In the genomic region with DNA sequence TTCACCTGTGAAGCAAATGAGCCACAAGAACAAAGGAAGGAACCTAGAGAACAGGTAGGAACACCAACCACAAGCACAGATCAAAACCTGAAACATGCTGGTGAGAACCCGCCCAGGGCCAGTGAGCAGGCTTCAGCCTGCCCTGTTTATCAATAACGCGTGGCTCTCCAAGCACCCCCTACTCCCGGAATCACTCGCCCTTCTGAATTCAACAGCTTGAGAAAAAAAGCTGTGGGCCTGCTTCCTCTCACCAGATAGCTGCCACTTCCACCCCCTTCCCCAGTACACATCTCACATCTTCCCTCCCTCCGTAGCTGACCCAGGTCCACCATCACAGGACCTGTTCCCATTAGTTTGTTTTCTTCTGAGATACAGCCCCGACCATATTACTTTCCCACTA, we compare ENCODE assay signal across 11 cellular contexts. TPM values are rescaled to one million over a fixed set of nuclear protein-coding genes. Genes with fewer than 3 reads are reported as not detected.
DNase-seq lines count a peak whose midpoint lies in the region; ATAC-seq, FAIRE-seq and TF ChIP-seq lines count a peak whose summit lies in the region.
"Had no signal": no experiment of that assay in that cellular context is flagged by ENCODE, and none has a peak within 500 bp of the region (broad histone marks: within the 10 kb centered on the region; RNA-seq: fewer than 3 reads in every experiment).

No MANE protein-coding gene starts in this region.

- CTCF ChIA-PET in GM12878 (lab: Yijun Ruan, JAX): interaction anchor here (0.6 to 1.7 kb wide), 7 partner anchors 10 to 89 kb away, joined by 3 to 8 read pairs (median 4); no protein-coding TSS in a partner anchor

- WGBS in GM12878 (ENCODE audit: insufficient coverage, insufficient replicate concordance, low lambda C conversion rate, missing lambda C conversion rate): 40% methylated on average over 7 of the region's 7 CpGs

- TF ChIP-seq POLR2A in GM12878 (IDR thresholded peaks at IDR 0.05; ENCODE audit: low read depth, low read length) (no peak), gastrocnemius medialis (IDR thresholded peaks at IDR 0.05) (no peak)

- in situ Hi-C loops in GM12878 (cut with MboI): no loop called here
- in situ Hi-C loops in gastrocnemius medialis (cut with MboI; ENCODE audit: low sequenced_read_pairs in 4 of 4): no loop called here

- no peaks in the 10 kb centered on the region for H4K20me1 ChIP-seq in GM12878 (ENCODE audit: control insufficient read depth, insufficient read depth)

- TF ChIP-seq EP300 in GM12878 (IDR thresholded peaks at IDR 0.05; ENCODE audit: borderline replicate concordance in 1 of 2, control insufficient read depth in 1 of 2, low read depth in 2 of 2, low read length in 2 of 2): no peak

- no TSS peak for BruUV-seq in GM12878 (replicated peaks; lab: Mats Ljungman, UMichigan)

- no peaks in the 10 kb centered on the region for H3K27me3 ChIP-seq in H7 (ENCODE audit: control insufficient read depth, insufficient read depth, low read length)
- H3K27me3 ChIP-seq in GM12878 (replicated peaks in 1 of 2; ENCODE audit: control insufficient read depth in 2 of 2, insufficient read depth in 2 of 2, low read length in 1 of 2): no peaks in the 10 kb centered on the region
- no peaks in the 10 kb centered on the region for H3K27me3 ChIP-seq in gastrocnemius medialis

- peak overlapping the region; percentile 82 for H3K4me2 ChIP-seq in GM12878 (ENCODE audit: control insufficient read depth, insufficient read depth)

- RAD21 ChIA-PET in GM12878 (lab: Charles Lee; ENCODE audit: unreplicated experiment): interaction anchor here (1.0 to 3.2 kb wide), 4 partner anchors 14 to 89 kb away, joined by 3 to 22 read pairs (median 6); no protein-coding TSS in a partner anchor

- TF ChIP-seq CTCF in GM12878 (IDR thresholded peaks at IDR 0.05 in 2 of 3, conservative IDR thresholded peaks at IDR 0.05 in 1 of 3; ENCODE audit: control insufficient read depth in 2 of 3, extremely low read depth in 1 of 3, insufficient read depth in 1 of 3, low read depth in 3 of 3, low read length in 3 of 3) (no peak), gastrocnemius medialis (IDR thresholded peaks at IDR 0.05 in 4 of 5, conservative IDR thresholded peaks at IDR 0.05 in 1 of 5) (no peak)

- H3K9me3 ChIP-seq in GM12878 (replicated peaks; ENCODE audit: control insufficient read depth, insufficient read depth, low read length) (no peaks in the 10 kb centered on the region), gastrocnemius medialis (no peaks in the 10 kb centered on the region)

- intact Hi-C loops in GM12878 (cut with micrococcal nuclease; ENCODE audit: unreplicated experiment): no loop called here
- intact Hi-C loops in gastrocnemius medialis (cut with DNase I; ENCODE audit: low total_unique reads): no loop called here

- peaks cover 68% of the 10 kb centered on the region for H3K79me2 ChIP-seq in GM12878 (ENCODE audit: control insufficient read depth, insufficient read depth, low read length)

- FAIRE-seq in GM12878 (lab: Jason Lieb, UNC): no peak

- no peak overlapping the region for H3K4me3 ChIP-seq in H7 (ENCODE audit: insufficient read depth, low read depth, low read length)
- H3K4me3 ChIP-seq in GM12878: no peak overlapping the region
- H3K4me3 ChIP-seq in gastrocnemius medialis: no peak overlapping the region

- TF ChIP-seq RAD21 in GM12878 (IDR thresholded peaks at IDR 0.05; ENCODE audit: insufficient read depth, low read depth, low read length): no peak

- SMC1A ChIA-PET in GM12878 (lab: Charles Lee; ENCODE audit: uncharacterized antibody, unreplicated experiment): interaction anchor here (0.7 to 12.9 kb wide), 9 partner anchors 8 to 90 kb away, joined by 3 to 172 read pairs (median 5); no protein-coding TSS in a partner anchor

- DNase-seq in T-helper 2 cell treated with Interferon-gamma antibody and Interleukin-4, amounts not matched to agents 5 μg/mL and 100 μg/mL, for 36 hours (ENCODE audit: low spot score): no peak
- DNase-seq in T-helper 2 cell: no peak
- DNase-seq in H7: peak; percentile 15
- no peak for DNase-seq in GM12878 (ENCODE audit: low read depth, low spot score)
- no peak for DNase-seq in gastrocnemius medialis
- no peak for DNase-seq in NCI-H82 treated with DMSO at 0.1 percent for 48 hours (lab: John Stamatoyannopoulos, UW; ENCODE audit: unreplicated experiment)
- DNase-seq in effector CD4-positive, alpha-beta T cell: no peak
- DNase-seq in activated CD4-positive, CD25-positive, alpha-beta regulatory T cell (lab: John Stamatoyannopoulos, UW): no peak
- DNase-seq: KG1, retina had no signal

- no peaks in the 10 kb centered on the region for H3K27me3 Mint-ChIP-seq in T-helper 2 cell treated with Interferon-gamma antibody and Interleukin-4, amounts not matched to agents 5 μg/mL and 100 μg/mL, for 36 hours (ENCODE audit: low read depth)

- no peak overlapping the region for H3K4me3 Mint-ChIP-seq in T-helper 2 cell treated with Interferon-gamma antibody and Interleukin-4, amounts not matched to agents 5 μg/mL and 100 μg/mL, for 36 hours

- peaks cover 37% of the 10 kb centered on the region for H3K4me1 Mint-ChIP-seq in T-helper 2 cell treated with Interferon-gamma antibody and Interleukin-4, amounts not matched to agents 5 μg/mL and 100 μg/mL, for 36 hours (ENCODE audit: low read depth)

- POLR2A ChIA-PET in GM12878 (lab: Charles Lee): interaction anchor here (0.8 to 1.8 kb wide), 5 partner anchors 10 to 31 kb away, joined by 3 to 6 read pairs (median 4); partner anchors contain the start of gene B4GALT1

- no peaks in the 10 kb centered on the region for H3K9me3 Mint-ChIP-seq in T-helper 2 cell treated with Interferon-gamma antibody and Interleukin-4, amounts not matched to agents 5 μg/mL and 100 μg/mL, for 36 hours

- peak overlapping the region; percentile 45 for H3K27ac Mint-ChIP-seq in T-helper 2 cell treated with Interferon-gamma antibody and Interleukin-4, amounts not matched to agents 5 μg/mL and 100 μg/mL, for 36 hours

- peaks cover 8% of the 10 kb centered on the region for H3K36me3 Mint-ChIP-seq in T-helper 2 cell treated with Interferon-gamma antibody and Interleukin-4, amounts not matched to agents 5 μg/mL and 100 μg/mL, for 36 hours (ENCODE audit: low read depth)

- H3K36me3 ChIP-seq in H7 (replicated peaks; ENCODE audit: control insufficient read depth, insufficient read depth, low read length): no peaks in the 10 kb centered on the region
- peaks cover 18 to 21% of the 10 kb centered on the region in 2 experiments for H3K36me3 ChIP-seq in GM12878 (ENCODE audit: control insufficient read depth in 2 of 2, insufficient read depth in 2 of 2, low read length in 1 of 2)
- H3K36me3 ChIP-seq in gastrocnemius medialis: peaks cover 0 to 22% of the 10 kb centered on the region in 2 donors

- no peak overlapping the region for H2AFZ ChIP-seq in GM12878 (ENCODE audit: control insufficient read depth, low read depth, low read length)

- peak; percentile 10 for ATAC-seq in GM12878
- no peak for ATAC-seq in gastrocnemius medialis
- ATAC-seq: HCT116 had no signal

- H3K27ac ChIP-seq in GM12878 (ENCODE audit: control insufficient read depth, insufficient read depth): peak overlapping the region; percentile 85
- peak overlapping the region in 3 of 4 donors; percentile 17 to 54 (median 26) for H3K27ac ChIP-seq in gastrocnemius medialis

- peak overlapping the region; percentile 31; the same call in 1 of the 2 replicates for H3K9ac ChIP-seq in GM12878 (ENCODE audit: control insufficient read depth, insufficient read depth, low read length)

- peaks cover 70% of the 10 kb centered on the region for H3K4me1 ChIP-seq in GM12878 (ENCODE audit: control insufficient read depth, insufficient read depth, low read length)
- peaks cover 49 to 76% of the 10 kb centered on the region in 2 donors for H3K4me1 ChIP-seq in gastrocnemius medialis

TF ChIP-seq in GM12878, 131 proteins besides CTCF, POLR2A, EP300 and RAD21 (continues in another document):
- TF ChIP-seq TARDBP (IDR thresholded peaks at IDR 0.05; ENCODE audit: borderline replicate concordance) (no peak), CREM (IDR thresholded peaks at IDR 0.05; ENCODE audit: low read depth) (no peak)

RNA-seq across cellular contexts. Expression of gene B4GALT1, which starts 30.4 kb away (rescaled TPM):
- 5.5 and 6.7 TPM in 2 replicates for total RNA-seq in H7 (2014; rRNA removed; shearing (Covaris generic))
- 47.6 and 51.1 TPM in 2 replicates for total RNA-seq in GM12878 (2013; cell fraction: nucleolus; rRNA removed)
- total RNA-seq in GM12878 (2014; rRNA removed) (23.4 and 24.2 TPM in 2 replicates), GM12878 (2014; rRNA removed; fragmentation: Illumina TruSeq; extraction: Trizol) (12.7 and 15.3 TPM in 2 replicates), GM12878 (2021) (77.5 and 79.0 TPM in 2 replicates), gastrocnemius medialis (10 to 100 TPM; 24.2 to 56.2 (median 42.7) TPM)
- 50.1 TPM for polyA plus RNA-seq in GM12878 (2011; ENCODE audit: low read depth)
- polyA plus RNA-seq in GM12878 (2011; rRNA removed) (29.6 and 36.5 TPM in 2 replicates), GM12878 (2014; fragmentation: Illumina TruSeq; extraction: Trizol) (66.7 and 68.8 TPM in 2 replicates), GM12878 (2014; fragmentation: Nextera tagmentation; extraction: Ambion mirVana) (10 to 100 TPM; 22.4 to 23.3 TPM), GM12878 (2014; rRNA removed) (42.6 and 45.5 TPM in 2 replicates), GM12878 (2016; fragmentation: Nextera tagmentation; extraction: Ambion mirVana) (10 to 100 TPM; 50.2 to 50.8 TPM)
- 36.7 and 49.7 TPM in 2 replicates for polyA plus RNA-seq in GM12878 (2011; cell fraction: cytosol; rRNA removed)
- polyA plus RNA-seq in GM12878 (2011; cell fraction: nucleus; rRNA removed): 16.8 and 18.8 TPM in 2 replicates
- 58.2 and 65.9 TPM in 2 replicates for polyA plus RNA-seq in GM12878 (2012)
- polyA minus RNA-seq in GM12878 (2011; rRNA and poly(A)+ RNA removed): 48.3 and 58.3 TPM in 2 replicates
- polyA minus RNA-seq in GM12878 (2011; cell fraction: cytosol; rRNA and poly(A)+ RNA removed): 25.8 and 27.2 TPM in 2 replicates
- 10.3 and 16.8 TPM in 2 replicates for polyA minus RNA-seq in GM12878 (2011; cell fraction: nucleus; rRNA and poly(A)+ RNA removed)
